In the genomic region with DNA sequence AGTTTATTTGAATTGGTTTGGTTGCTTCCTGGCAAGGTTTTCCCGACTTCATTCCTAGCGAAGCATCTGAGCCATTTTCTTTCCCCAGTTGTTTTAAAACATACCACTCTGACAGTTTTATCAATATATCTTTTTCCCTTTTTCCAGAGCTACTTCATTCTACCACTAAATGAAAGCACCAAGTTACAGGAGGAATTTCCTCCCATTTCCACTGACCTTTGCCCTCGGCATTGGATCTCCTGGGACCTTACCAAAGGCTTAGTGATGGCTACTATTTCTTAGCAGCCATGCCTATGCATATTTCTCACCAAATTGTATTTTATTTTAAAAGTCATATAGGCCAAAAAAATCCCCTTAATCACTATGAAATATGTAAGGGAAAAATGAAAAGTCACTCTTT, we compare ENCODE assay signal across 26 cellular contexts.
"Had no signal": no experiment of that assay in that cellular context is flagged by ENCODE, and none has a peak within 500 bp of the region (broad histone marks: within the 10 kb centered on the region; RNA-seq: fewer than 3 reads in every experiment).

No MANE protein-coding gene starts in this region.

- H3K27me3 ChIP-seq: colonic mucosa, dorsolateral prefrontal cortex, esophagus muscularis mucosa, esophagus squamous epithelium, foreskin keratinocyte, gastroesophageal sphincter, heart left ventricle, heart right ventricle had no signal

- H3K27me3 Mint-ChIP-seq: dendritic cell treated with granulocyte-macrophage colony-stimulating factor and Interleukin-4, amounts not matched to agents 40 ng/mL and 50 ng/mL, for 4 days had no signal

- H3K4me3 ChIP-seq: colonic mucosa, coronary artery, dorsolateral prefrontal cortex, esophagus muscularis mucosa, esophagus squamous epithelium, gastroesophageal sphincter, heart left ventricle, heart right ventricle had no signal

- H3K36me3 ChIP-seq: colonic mucosa, esophagus muscularis mucosa, esophagus squamous epithelium, gastroesophageal sphincter, heart left ventricle, heart right ventricle had no signal

- H3K9me3 ChIP-seq: colonic mucosa, esophagus squamous epithelium had no signal

- DNase-seq: colonic mucosa; cortex of kidney; dermis blood vessel endothelial cell; dorsolateral prefrontal cortex; effector CD4-positive, alpha-beta T cell; effector CD8-positive, alpha-beta T cell; effector memory CD4-positive, alpha-beta T cell; effector memory CD8-positive, alpha-beta T cell; endodermal cell; erythroblast; esophagus squamous epithelium; foreskin fibroblast; foreskin keratinocyte; foreskin melanocyte; head of caudate nucleus; heart left ventricle; heart right ventricle had no signal

- ATAC-seq: effector memory CD8-positive, alpha-beta T cell; esophagus mucosa; foreskin keratinocyte; gastroesophageal sphincter; heart left ventricle; heart right ventricle had no signal

- H3K27ac Mint-ChIP-seq: dendritic cell treated with granulocyte-macrophage colony-stimulating factor and Interleukin-4, amounts not matched to agents 40 ng/mL and 50 ng/mL, for 4 days; effector memory CD8-positive, alpha-beta T cell; endodermal cell had no signal

- FAIRE-seq: colon, endothelial cell of umbilical vein, frontal cortex had no signal

- H3K4me1 Mint-ChIP-seq: endodermal cell had no signal

- H3K4me3 Mint-ChIP-seq: dendritic cell treated with granulocyte-macrophage colony-stimulating factor and Interleukin-4, amounts not matched to agents 40 ng/mL and 50 ng/mL, for 4 days; effector memory CD8-positive, alpha-beta T cell; endodermal cell had no signal

- H3K27ac ChIP-seq: colonic mucosa, coronary artery, dorsolateral prefrontal cortex, epithelial cell of prostate, esophagus muscularis mucosa, esophagus squamous epithelium, foreskin keratinocyte, gastroesophageal sphincter, heart left ventricle, heart right ventricle had no signal

- H3K4me1 ChIP-seq: colonic mucosa, esophagus muscularis mucosa, esophagus squamous epithelium, foreskin keratinocyte, gastroesophageal sphincter, heart left ventricle, heart right ventricle had no signal
